Comparison of ENCODE assay signal across 27 cellular contexts in genomic region chr1:18142969-18143368, GRCh38. TPM values are rescaled to one million over a fixed set of nuclear protein-coding genes. Genes with fewer than 3 reads are reported as not detected.
"Had no signal": no experiment of that assay in that cellular context is flagged by ENCODE, and none has a peak within 500 bp of the region (broad histone marks: within the 10 kb centered on the region; RNA-seq: fewer than 3 reads in every experiment).

No MANE protein-coding gene starts in this region.

- H3K4me1 ChIP-seq: esophagus muscularis mucosa, heart right ventricle, left lung, prostate gland, right atrium auricular region, stomach, thyroid gland had no signal

- DNase-seq: dermis blood vessel endothelial cell; effector memory CD4-positive, alpha-beta T cell; foreskin melanocyte; glutamatergic neuron; heart right ventricle; hippocampal formation; left cardiac atrium; left lung; mesenchymal stem cell; mucosa of descending colon; naive B cell; stimulated activated CD4-positive, alpha-beta T cell treated with anti-CD3 and anti-CD28 coated beads, Interleukin-2, amount 100 ng/mL, for 24 hours; stimulated activated CD4-positive, alpha-beta T cell treated with anti-CD3 and anti-CD28 coated beads, Interleukin-4, amount 100 ng/mL, for 24 hours; stimulated activated naive CD4-positive, alpha-beta T cell treated with Interleukin-2 at 50 U/mL for 16 hours; stomach; thyroid gland; trophoblast cell had no signal

- H3K27ac ChIP-seq: coronary artery, esophagus muscularis mucosa, heart right ventricle, left lung, prostate gland, right atrium auricular region, stomach, thyroid gland had no signal

- ATAC-seq: heart right ventricle; left cardiac atrium; left lung; mucosa of descending colon; natural killer cell treated with Interleukin-12 subunit alpha and Interleukin-12 subunit beta and Interleukin-15 and Interleukin-18, amount 100 ng/mL, for 72 hours; sciatic nerve; stimulated activated effector memory CD8-positive, alpha-beta T cell treated with anti-CD3 and anti-CD28 coated beads, Interleukin-12 subunit alpha, Interleukin-12 subunit beta, amount 100 ng/mL, for 72 hours had no signal

- H3K27me3 ChIP-seq: right atrium auricular region, thyroid gland had no signal

- H3K36me3 ChIP-seq: esophagus muscularis mucosa, heart right ventricle, left lung, prostate gland, right atrium auricular region, stomach, thyroid gland had no signal

- H3K4me2 ChIP-seq: smooth muscle cell had no signal

- H3K9me3 ChIP-seq: esophagus muscularis mucosa, heart right ventricle, left lung, mucosa of descending colon, prostate gland, right atrium auricular region, stomach, thyroid gland had no signal

- H3K4me3 ChIP-seq: coronary artery, esophagus muscularis mucosa, heart right ventricle, left lung, mucosa of descending colon, prostate gland, right atrium auricular region, smooth muscle cell, stomach, thyroid gland had no signal

RNA-seq across cellular contexts. Expression of gene IGSF21, which starts 35.4 kb away (rescaled TPM):
- polyA plus RNA-seq: endothelial cell of umbilical vein, fibroblast of lung, smooth muscle cell had no signal
